ENCODE assay signal across 1 cellular context in the genomic region with DNA sequence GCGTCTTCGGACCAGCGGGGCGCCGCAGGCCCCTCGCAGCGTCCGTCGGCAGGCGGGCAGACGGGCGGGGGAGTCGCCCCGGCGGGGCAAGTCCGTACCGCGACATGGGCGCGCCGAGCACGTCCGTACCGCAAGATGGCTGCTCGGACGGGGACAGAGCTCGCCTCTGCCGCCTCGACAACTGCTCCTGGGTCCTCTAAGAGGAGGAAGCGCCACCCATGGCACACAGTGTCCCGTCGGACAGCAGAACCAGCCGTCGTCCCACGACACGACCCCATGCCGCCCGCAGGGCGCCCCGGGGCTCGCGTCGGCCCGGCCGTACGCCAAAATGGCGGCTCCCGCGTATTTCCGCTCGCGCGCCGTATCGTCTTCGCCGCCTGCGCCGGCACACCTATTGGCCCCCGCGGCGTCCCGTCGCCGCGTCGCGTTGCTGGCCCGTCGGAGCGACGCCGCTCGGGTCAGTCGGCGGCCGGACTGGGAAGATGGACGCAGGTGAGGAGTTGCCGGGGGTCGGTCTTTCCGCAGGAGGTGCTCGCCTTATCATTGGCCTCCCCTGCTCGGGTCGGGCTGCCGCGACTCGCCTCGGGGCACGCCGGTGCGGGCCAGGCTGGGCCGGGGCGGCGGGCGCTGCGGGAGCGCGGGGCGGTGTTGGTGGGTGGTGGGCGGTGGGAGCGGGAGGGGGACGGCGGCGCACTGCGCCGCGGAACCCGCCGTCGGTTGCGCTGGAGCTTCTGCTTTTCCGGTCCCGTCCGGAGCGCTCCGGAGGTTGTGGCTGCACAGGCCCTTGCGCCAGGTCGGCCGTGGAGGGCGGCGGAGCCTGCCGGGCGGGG.
TF ChIP-seq lines count a peak whose summit lies in the region.

A gene (plus strand): TSS at position 461 of the 830 bp plus-strand sequence. CDS start 22 bp downstream, at position 483.

TF ChIP-seq in K562, 482 proteins besides CTCF, POLR2A, EP300 and RAD21 (continued from another document and continues in another):
- TF ChIP-seq NR2C1 (IDR thresholded peaks at IDR 0.05) = peak; percentile 81
- peak; percentile 76 for TF ChIP-seq NR2C1 (tag; IDR thresholded peaks at IDR 0.05)
- TF ChIP-seq HDAC8 (tag; IDR thresholded peaks at IDR 0.05) = peak; percentile 40; the same call in 1 of the 2 replicates
- TF ChIP-seq, protein P1, sequence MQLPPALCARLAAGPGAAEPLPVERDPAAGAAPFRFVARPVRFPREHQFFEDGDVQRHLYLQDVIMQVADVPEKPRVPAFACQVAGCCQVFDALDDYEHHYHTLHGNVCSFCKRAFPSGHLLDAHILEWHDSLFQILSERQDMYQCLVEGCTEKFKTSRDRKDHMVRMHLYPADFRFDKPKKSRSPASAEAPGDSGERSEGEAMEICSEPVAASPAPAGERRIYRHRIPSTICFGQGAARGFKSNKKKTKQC (CRISPR knock-in tag; IDR thresholded peaks at IDR 0.05) = peak; percentile 55; the same call in 1 of the 2 replicates
- TF ChIP-seq, protein P2, sequence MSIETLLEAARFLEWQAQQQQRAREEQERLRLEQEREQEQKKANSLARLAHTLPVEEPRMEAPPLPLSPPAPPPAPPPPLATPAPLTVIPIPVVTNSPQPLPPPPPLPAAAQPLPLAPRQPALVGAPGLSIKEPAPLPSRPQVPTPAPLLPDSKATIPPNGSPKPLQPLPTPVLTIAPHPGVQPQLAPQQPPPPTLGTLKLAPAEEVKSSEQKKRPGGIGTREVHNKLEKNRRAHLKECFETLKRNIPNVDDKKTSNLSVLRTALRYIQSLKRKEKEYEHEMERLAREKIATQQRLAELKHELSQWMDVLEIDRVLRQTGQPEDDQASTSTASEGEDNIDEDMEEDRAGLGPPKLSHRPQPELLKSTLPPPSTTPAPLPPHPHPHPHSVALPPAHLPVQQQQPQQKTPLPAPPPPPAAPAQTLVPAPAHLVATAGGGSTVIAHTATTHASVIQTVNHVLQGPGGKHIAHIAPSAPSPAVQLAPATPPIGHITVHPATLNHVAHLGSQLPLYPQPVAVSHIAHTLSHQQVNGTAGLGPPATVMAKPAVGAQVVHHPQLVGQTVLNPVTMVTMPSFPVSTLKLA (conservative IDR thresholded peaks at IDR 0.05) = peak in 1 of 2 experiments; percentile 77; a peak in 3 of 4 replicates
- TF ChIP-seq, protein P3, sequence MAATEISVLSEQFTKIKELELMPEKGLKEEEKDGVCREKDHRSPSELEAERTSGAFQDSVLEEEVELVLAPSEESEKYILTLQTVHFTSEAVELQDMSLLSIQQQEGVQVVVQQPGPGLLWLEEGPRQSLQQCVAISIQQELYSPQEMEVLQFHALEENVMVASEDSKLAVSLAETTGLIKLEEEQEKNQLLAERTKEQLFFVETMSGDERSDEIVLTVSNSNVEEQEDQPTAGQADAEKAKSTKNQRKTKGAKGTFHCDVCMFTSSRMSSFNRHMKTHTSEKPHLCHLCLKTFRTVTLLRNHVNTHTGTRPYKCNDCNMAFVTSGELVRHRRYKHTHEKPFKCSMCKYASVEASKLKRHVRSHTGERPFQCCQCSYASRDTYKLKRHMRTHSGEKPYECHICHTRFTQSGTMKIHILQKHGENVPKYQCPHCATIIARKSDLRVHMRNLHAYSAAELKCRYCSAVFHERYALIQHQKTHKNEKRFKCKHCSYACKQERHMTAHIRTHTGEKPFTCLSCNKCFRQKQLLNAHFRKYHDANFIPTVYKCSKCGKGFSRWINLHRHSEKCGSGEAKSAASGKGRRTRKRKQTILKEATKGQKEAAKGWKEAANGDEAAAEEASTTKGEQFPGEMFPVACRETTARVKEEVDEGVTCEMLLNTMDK (IDR thresholded peaks at IDR 0.05; ENCODE audit: borderline replicate concordance, insufficient read depth, low read depth, low read length, poor library complexity, severe bottlenecking) = no peak
- TF ChIP-seq, protein P4, sequence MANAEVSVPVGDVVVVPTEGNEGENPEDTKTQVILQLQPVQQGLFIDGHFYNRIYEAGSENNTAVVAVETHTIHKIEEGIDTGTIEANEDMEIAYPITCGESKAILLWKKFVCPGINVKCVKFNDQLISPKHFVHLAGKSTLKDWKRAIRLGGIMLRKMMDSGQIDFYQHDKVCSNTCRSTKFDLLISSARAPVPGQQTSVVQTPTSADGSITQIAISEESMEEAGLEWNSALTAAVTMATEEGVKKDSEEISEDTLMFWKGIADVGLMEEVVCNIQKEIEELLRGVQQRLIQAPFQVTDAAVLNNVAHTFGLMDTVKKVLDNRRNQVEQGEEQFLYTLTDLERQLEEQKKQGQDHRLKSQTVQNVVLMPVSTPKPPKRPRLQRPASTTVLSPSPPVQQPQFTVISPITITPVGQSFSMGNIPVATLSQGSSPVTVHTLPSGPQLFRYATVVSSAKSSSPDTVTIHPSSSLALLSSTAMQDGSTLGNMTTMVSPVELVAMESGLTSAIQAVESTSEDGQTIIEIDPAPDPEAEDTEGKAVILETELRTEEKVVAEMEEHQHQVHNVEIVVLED (CRISPR knock-in tag; IDR thresholded peaks at IDR 0.05) = peak; percentile 95
- no peak for TF ChIP-seq CHCHD3 (CRISPR knock-in tag; IDR thresholded peaks at IDR 0.05)
- TF ChIP-seq JUND (IDR thresholded peaks at IDR 0.05; ENCODE audit: borderline replicate concordance, low read depth, low read length) = 0 out of 2 replicates have a peak, but pooled peaks have one; percentile 18
- TF ChIP-seq JUND (tag; IDR thresholded peaks at IDR 0.05; ENCODE audit: borderline replicate concordance, low read depth, low read length) = peak; percentile 14; the same call in 1 of the 3 replicates
- TF ChIP-seq ZNF589 (CRISPR knock-in tag; IDR thresholded peaks at IDR 0.05; ENCODE audit: low read depth) = no peak; the same call in 1 of the 2 replicates
- TF ChIP-seq ZNF696 (CRISPR knock-in tag; conservative IDR thresholded peaks at IDR 0.05) = no peak
- TF ChIP-seq, protein P5, sequence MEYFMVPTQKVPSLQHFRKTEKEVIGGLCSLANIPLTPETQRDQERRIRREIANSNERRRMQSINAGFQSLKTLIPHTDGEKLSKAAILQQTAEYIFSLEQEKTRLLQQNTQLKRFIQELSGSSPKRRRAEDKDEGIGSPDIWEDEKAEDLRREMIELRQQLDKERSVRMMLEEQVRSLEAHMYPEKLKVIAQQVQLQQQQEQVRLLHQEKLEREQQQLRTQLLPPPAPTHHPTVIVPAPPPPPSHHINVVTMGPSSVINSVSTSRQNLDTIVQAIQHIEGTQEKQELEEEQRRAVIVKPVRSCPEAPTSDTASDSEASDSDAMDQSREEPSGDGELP (CRISPR knock-in tag; IDR thresholded peaks at IDR 0.05; ENCODE audit: borderline replicate concordance) = peak; percentile 56; the same call in 1 of the 2 replicates
- TF ChIP-seq, protein P6, sequence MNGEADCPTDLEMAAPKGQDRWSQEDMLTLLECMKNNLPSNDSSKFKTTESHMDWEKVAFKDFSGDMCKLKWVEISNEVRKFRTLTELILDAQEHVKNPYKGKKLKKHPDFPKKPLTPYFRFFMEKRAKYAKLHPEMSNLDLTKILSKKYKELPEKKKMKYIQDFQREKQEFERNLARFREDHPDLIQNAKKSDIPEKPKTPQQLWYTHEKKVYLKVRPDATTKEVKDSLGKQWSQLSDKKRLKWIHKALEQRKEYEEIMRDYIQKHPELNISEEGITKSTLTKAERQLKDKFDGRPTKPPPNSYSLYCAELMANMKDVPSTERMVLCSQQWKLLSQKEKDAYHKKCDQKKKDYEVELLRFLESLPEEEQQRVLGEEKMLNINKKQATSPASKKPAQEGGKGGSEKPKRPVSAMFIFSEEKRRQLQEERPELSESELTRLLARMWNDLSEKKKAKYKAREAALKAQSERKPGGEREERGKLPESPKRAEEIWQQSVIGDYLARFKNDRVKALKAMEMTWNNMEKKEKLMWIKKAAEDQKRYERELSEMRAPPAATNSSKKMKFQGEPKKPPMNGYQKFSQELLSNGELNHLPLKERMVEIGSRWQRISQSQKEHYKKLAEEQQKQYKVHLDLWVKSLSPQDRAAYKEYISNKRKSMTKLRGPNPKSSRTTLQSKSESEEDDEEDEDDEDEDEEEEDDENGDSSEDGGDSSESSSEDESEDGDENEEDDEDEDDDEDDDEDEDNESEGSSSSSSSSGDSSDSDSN (IDR thresholded peaks at IDR 0.05; ENCODE audit: borderline replicate concordance in 1 of 2, low read depth in 2 of 2, low read length in 2 of 2) = 0 out of 4 replicates have a peak, but pooled peaks of 1 of the 2 experiments have one; percentile 39
- TF ChIP-seq CHD2 (IDR thresholded peaks at IDR 0.05; ENCODE audit: low read depth, low read length) = no peak
- TF ChIP-seq ZBED1 (IDR thresholded peaks at IDR 0.05) = no peak
- no peak for TF ChIP-seq FUS (optimal IDR thresholded peaks at IDR 0.05; ENCODE audit: low read depth, low read length)
- TF ChIP-seq, protein P7, sequence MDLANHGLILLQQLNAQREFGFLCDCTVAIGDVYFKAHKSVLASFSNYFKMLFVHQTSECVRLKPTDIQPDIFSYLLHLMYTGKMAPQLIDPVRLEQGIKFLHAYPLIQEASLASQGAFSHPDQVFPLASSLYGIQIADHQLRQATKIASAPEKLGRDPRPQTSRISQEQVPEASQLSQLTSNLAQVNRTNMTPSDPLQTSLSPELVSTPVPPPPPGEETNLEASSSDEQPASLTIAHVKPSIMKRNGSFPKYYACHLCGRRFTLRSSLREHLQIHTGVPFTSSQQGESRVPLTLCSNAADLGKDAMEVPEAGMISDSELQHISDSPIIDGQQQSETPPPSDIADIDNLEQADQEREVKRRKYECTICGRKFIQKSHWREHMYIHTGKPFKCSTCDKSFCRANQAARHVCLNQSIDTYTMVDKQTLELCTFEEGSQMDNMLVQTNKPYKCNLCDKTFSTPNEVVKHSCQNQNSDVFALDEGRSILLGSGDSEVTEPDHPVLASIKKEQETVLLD (IDR thresholded peaks at IDR 0.05) = no peak
- peak; percentile 92 for TF ChIP-seq HCFC1 (IDR thresholded peaks at IDR 0.05; ENCODE audit: low read depth, low read length)
- no peak for TF ChIP-seq TAF7 (tag; IDR thresholded peaks at IDR 0.05)
- no peak for TF ChIP-seq MAFK (IDR thresholded peaks at IDR 0.05; ENCODE audit: low read length)
- peak; percentile 59; the same call in 1 of the 2 replicates for TF ChIP-seq POLR2AphosphoS5 (IDR thresholded peaks at IDR 0.05; ENCODE audit: control insufficient read depth, insufficient read depth, low read depth, low read length)
- TF ChIP-seq MEF2D (tag; conservative IDR thresholded peaks at IDR 0.05; ENCODE audit: low read depth) = no peak
- TF ChIP-seq ZNF551 (CRISPR knock-in tag; IDR thresholded peaks at IDR 0.05) = no peak
- TF ChIP-seq JUN (IDR thresholded peaks at IDR 0.05; ENCODE audit: borderline replicate concordance, low read depth, low read length) = 0 out of 2 replicates have a peak, but pooled peaks have one; percentile 46
- no peak for TF ChIP-seq JUN (CRISPR knock-in tag; IDR thresholded peaks at IDR 0.05; ENCODE audit: borderline replicate concordance)
- TF ChIP-seq ZBTB1 (CRISPR knock-in tag; IDR thresholded peaks at IDR 0.05; ENCODE audit: borderline replicate concordance, low read depth) = no peak
- peak; percentile 65; the same call in 1 of the 2 replicates for TF ChIP-seq DIDO1 (tag; IDR thresholded peaks at IDR 0.05; ENCODE audit: low read depth)
- TF ChIP-seq CHD4 (IDR thresholded peaks at IDR 0.05; ENCODE audit: insufficient read depth, insufficient replicate concordance, low read depth, low read length, poor library complexity, severe bottlenecking) = no peak
- peak in 1 of 2 experiments; percentile 43; a peak in 1 of 4 replicates for TF ChIP-seq TBL1XR1 (IDR thresholded peaks at IDR 0.05; ENCODE audit: low read length in 2 of 2)
- no peak for TF ChIP-seq CCNT2 (IDR thresholded peaks at IDR 0.05; ENCODE audit: borderline replicate concordance, extremely low read depth, insufficient read length, low read depth, low read length)
- no peak for TF ChIP-seq CBX5 (IDR thresholded peaks at IDR 0.05; ENCODE audit: borderline replicate concordance, low read depth)
- TF ChIP-seq MTA2 (IDR thresholded peaks at IDR 0.05; ENCODE audit: low read depth) = no peak
- TF ChIP-seq, protein P8, sequence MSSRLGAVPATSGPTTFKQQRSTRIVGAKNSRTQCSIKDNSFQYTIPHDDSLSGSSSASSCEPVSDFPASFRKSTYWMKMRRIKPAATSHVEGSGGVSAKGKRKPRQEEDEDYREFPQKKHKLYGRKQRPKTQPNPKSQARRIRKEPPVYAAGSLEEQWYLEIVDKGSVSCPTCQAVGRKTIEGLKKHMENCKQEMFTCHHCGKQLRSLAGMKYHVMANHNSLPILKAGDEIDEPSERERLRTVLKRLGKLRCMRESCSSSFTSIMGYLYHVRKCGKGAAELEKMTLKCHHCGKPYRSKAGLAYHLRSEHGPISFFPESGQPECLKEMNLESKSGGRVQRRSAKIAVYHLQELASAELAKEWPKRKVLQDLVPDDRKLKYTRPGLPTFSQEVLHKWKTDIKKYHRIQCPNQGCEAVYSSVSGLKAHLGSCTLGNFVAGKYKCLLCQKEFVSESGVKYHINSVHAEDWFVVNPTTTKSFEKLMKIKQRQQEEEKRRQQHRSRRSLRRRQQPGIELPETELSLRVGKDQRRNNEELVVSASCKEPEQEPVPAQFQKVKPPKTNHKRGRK (tag; IDR thresholded peaks at IDR 0.05) = no peak
- TF ChIP-seq, protein P9, sequence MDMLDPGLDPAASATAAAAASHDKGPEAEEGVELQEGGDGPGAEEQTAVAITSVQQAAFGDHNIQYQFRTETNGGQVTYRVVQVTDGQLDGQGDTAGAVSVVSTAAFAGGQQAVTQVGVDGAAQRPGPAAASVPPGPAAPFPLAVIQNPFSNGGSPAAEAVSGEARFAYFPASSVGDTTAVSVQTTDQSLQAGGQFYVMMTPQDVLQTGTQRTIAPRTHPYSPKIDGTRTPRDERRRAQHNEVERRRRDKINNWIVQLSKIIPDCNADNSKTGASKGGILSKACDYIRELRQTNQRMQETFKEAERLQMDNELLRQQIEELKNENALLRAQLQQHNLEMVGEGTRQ (CRISPR knock-in tag; IDR thresholded peaks at IDR 0.05) = no peak
- TF ChIP-seq, protein P10, sequence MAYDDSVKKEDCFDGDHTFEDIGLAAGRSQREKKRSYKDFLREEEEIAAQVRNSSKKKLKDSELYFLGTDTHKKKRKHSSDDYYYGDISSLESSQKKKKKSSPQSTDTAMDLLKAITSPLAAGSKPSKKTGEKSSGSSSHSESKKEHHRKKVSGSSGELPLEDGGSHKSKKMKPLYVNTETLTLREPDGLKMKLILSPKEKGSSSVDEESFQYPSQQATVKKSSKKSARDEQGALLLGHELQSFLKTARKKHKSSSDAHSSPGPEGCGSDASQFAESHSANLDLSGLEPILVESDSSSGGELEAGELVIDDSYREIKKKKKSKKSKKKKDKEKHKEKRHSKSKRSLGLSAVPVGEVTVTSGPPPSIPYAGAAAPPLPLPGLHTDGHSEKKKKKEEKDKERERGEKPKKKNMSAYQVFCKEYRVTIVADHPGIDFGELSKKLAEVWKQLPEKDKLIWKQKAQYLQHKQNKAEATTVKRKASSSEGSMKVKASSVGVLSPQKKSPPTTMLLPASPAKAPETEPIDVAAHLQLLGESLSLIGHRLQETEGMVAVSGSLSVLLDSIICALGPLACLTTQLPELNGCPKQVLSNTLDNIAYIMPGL (CRISPR knock-in tag; IDR thresholded peaks at IDR 0.05) = 0 out of 2 replicates have a peak, but pooled peaks have one; percentile 7
- peak; percentile 82; the same call in 1 of the 2 replicates for TF ChIP-seq ZNF197 (CRISPR knock-in tag; IDR thresholded peaks at IDR 0.05; ENCODE audit: low read depth)
- TF ChIP-seq ZNF644 (tag; IDR thresholded peaks at IDR 0.05; ENCODE audit: low read depth) = peak; percentile 64; the same call in 1 of the 2 replicates
- TF ChIP-seq RBFOX2 (IDR thresholded peaks at IDR 0.05; ENCODE audit: low read depth, low read length) = peak; percentile 91
- peak in 1 of 2 experiments; percentile 34; a peak in 1 of 4 replicates for TF ChIP-seq NONO (IDR thresholded peaks at IDR 0.05; ENCODE audit: low read depth in 2 of 2, low read length in 1 of 2)
